1 cellular context compared by ENCODE assay signal in the genomic region with DNA sequence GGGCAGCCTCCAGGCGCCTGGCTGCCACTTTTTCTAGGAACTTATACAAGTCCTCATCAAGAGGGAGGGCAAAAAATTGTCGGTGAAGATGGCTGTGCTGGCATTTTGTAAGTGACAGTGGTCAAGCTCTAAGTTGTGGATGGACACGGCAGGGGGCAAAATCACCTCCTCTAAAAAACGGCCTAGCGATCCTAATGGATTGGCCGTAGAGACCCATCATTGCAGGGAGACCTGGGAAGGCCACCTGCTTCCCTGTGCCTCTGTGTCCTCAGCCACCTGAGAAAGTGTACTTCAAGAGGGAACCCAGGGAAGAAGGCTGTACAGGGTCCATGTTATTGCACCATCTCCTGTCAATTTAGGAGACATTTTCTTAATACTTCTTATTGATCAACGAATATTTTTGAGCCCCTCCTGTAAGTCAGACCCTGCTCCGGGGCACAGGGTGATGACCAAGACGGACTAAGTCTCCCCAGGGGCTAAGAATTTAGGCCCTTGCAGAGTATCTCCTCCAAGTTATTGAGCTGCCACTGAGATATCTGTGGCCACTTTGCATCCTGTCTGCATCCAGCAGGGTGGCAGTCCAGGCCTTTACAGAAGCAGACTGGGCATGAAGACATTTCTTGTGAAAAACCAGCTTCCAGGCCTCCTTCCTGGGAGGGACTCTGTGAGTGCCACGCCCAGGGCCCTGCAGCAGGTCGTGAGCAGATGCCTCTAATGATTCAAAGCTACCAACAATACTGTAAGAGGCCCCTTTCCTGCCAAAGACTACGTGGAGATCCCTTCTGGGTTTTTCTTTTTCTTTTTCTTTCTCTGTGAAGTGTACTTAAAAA.
TF ChIP-seq lines count a peak whose summit lies in the region.

No MANE protein-coding gene starts in this region.

TF ChIP-seq in SK-N-SH, 30 proteins besides CTCF, POLR2A, EP300 and RAD21 (continued from another document):
- no peak for TF ChIP-seq PBX3 (IDR thresholded peaks at IDR 0.05)
- TF ChIP-seq IRF3 (IDR thresholded peaks at IDR 0.05; ENCODE audit: low read depth, low read length): no peak
- no peak for TF ChIP-seq SMC3 (IDR thresholded peaks at IDR 0.05; ENCODE audit: low read depth, low read length)
- TF ChIP-seq EZH2phosphoT487 (IDR thresholded peaks at IDR 0.05; ENCODE audit: borderline replicate concordance, low read depth): no peak
- TF ChIP-seq RXRA (IDR thresholded peaks at IDR 0.05; ENCODE audit: borderline replicate concordance, low read depth): no peak
- TF ChIP-seq NFIC (IDR thresholded peaks at IDR 0.05; ENCODE audit: borderline replicate concordance): no peak
- TF ChIP-seq, protein P1, sequence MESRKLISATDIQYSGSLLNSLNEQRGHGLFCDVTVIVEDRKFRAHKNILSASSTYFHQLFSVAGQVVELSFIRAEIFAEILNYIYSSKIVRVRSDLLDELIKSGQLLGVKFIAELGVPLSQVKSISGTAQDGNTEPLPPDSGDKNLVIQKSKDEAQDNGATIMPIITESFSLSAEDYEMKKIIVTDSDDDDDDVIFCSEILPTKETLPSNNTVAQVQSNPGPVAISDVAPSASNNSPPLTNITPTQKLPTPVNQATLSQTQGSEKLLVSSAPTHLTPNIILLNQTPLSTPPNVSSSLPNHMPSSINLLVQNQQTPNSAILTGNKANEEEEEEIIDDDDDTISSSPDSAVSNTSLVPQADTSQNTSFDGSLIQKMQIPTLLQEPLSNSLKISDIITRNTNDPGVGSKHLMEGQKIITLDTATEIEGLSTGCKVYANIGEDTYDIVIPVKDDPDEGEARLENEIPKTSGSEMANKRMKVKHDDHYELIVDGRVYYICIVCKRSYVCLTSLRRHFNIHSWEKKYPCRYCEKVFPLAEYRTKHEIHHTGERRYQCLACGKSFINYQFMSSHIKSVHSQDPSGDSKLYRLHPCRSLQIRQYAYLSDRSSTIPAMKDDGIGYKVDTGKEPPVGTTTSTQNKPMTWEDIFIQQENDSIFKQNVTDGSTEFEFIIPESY (IDR thresholded peaks at IDR 0.05; ENCODE audit: borderline replicate concordance, low read depth): no peak
- no peak for TF ChIP-seq CHD2 (IDR thresholded peaks at IDR 0.05; ENCODE audit: low read length, partially characterized antibody)
- no peak for TF ChIP-seq JUND (IDR thresholded peaks at IDR 0.05)
- TF ChIP-seq FOSL2 (IDR thresholded peaks at IDR 0.05; ENCODE audit: borderline replicate concordance, low read depth): no peak
- TF ChIP-seq MAX (IDR thresholded peaks at IDR 0.05; ENCODE audit: low read depth): no peak
- TF ChIP-seq RFX5 (IDR thresholded peaks at IDR 0.05; ENCODE audit: low read length): no peak
